Comparison of ENCODE assay signal across 8 cellular contexts in genomic region chr10:103983367-103983911, GRCh38. TPM values are rescaled to one million over a fixed set of nuclear protein-coding genes. Genes with fewer than 3 reads are reported as not detected.
DNase-seq lines count a peak whose midpoint lies in the region; ATAC-seq and TF ChIP-seq lines count a peak whose summit lies in the region.

No MANE protein-coding gene starts in this region.

- no peak overlapping the region for H3K4me3 ChIP-seq in smooth muscle cell

- no peak overlapping the region for H2AFZ ChIP-seq in smooth muscle cell (ENCODE audit: low read depth)

- no peak overlapping the region for H3K27ac ChIP-seq in smooth muscle cell (ENCODE audit: low read depth)

- peaks cover 5% of the 10 kb centered on the region for H3K36me3 Mint-ChIP-seq in central memory CD8-positive, alpha-beta T cell (ENCODE audit: insufficient read depth)

- TF ChIP-seq CTCF in GM10248 (IDR thresholded peaks at IDR 0.05; ENCODE audit: control extremely low read depth, extremely low read depth, low read depth, missing control alignments) (no peak), GM20000 (IDR thresholded peaks at IDR 0.05; ENCODE audit: extremely low read depth, missing control alignments) (no peak), smooth muscle cell (IDR thresholded peaks at IDR 0.05; ENCODE audit: borderline replicate concordance, insufficient read depth, poor library complexity, severe bottlenecking) (no peak)

- H3K4me1 ChIP-seq in smooth muscle cell (ENCODE audit: low read depth): no peaks in the 10 kb centered on the region

- H4K20me1 ChIP-seq in smooth muscle cell (ENCODE audit: low read depth): peaks cover 95% of the 10 kb centered on the region

- no peaks in the 10 kb centered on the region for H3F3A ChIP-seq in smooth muscle cell (ENCODE audit: low read depth)

- DNase-seq in GM10248 (ENCODE audit: extremely low spot score) (peak; percentile 40), GM20000 (ENCODE audit: low spot score) (peak; percentile 40), GOT3 (lab: John Stamatoyannopoulos, UW) (no peak), NCI-H748 (lab: John Stamatoyannopoulos, UW; ENCODE audit: unreplicated experiment) (no peak), middle frontal gyrus (ENCODE audit: extremely low spot score, low spot score) (no peak), smooth muscle cell (lab: John Stamatoyannopoulos, UW; ENCODE audit: unreplicated experiment) (no peak)
- no peak for DNase-seq in central memory CD8-positive, alpha-beta T cell (ENCODE audit: low spot score in 2 of 2)

- CTCF ChIA-PET in GM10248 (lab: Yijun Ruan, JAX): interaction anchor here (0.8 to 1.2 kb wide), 4 partner anchors 35 to 84 kb away, joined by 3 read pairs; no protein-coding TSS in a partner anchor

- H3K4me1 Mint-ChIP-seq in central memory CD8-positive, alpha-beta T cell: peaks cover 70% of the 10 kb centered on the region

- H3K4me3 Mint-ChIP-seq in central memory CD8-positive, alpha-beta T cell: peak overlapping the region; percentile 55

- no peaks in the 10 kb centered on the region for H3K9me3 ChIP-seq in smooth muscle cell (replicated peaks; ENCODE audit: low read depth)

- peak overlapping the region; percentile 80 for H3K27ac Mint-ChIP-seq in central memory CD8-positive, alpha-beta T cell (ENCODE audit: low read depth)

- POLR2A ChIA-PET in GM10248 (lab: Yijun Ruan, JAX): interaction anchor here (0.5 kb wide), 1 partner anchor 161 kb away, joined by 3 read pairs; no protein-coding TSS in a partner anchor

- no peaks in the 10 kb centered on the region for H3K9me3 Mint-ChIP-seq in central memory CD8-positive, alpha-beta T cell

- no peak overlapping the region for H3K9ac ChIP-seq in smooth muscle cell (ENCODE audit: low read depth)

- 83% methylated on average over 4 of the region's 4 CpGs for WGBS in smooth muscle cell (ENCODE audit: low lambda C conversion rate)

- no peak overlapping the region for H3K4me2 ChIP-seq in smooth muscle cell

- H3K36me3 ChIP-seq in smooth muscle cell (ENCODE audit: low read depth): no peaks in the 10 kb centered on the region

- H3K27me3 Mint-ChIP-seq in central memory CD8-positive, alpha-beta T cell: no peaks in the 10 kb centered on the region

- no peaks in the 10 kb centered on the region for H3K27me3 ChIP-seq in smooth muscle cell (ENCODE audit: low read depth)

- peak; percentile 75 for ATAC-seq in HG03469 (IDR thresholded peaks at IDR 0.05; ENCODE audit: unreplicated experiment)
- peak; percentile 83 for ATAC-seq in central memory CD8-positive, alpha-beta T cell (replicated peaks; ENCODE audit: extremely low read depth, poor library complexity, severe bottlenecking)

- peaks cover 94% of the 10 kb centered on the region for H3K79me2 ChIP-seq in smooth muscle cell (ENCODE audit: low read depth)

RNA-seq across cellular contexts. Expression of gene SLK, which starts 16.5 kb away (rescaled TPM):
- 45.7 and 54.9 TPM in 2 replicates for total RNA-seq in smooth muscle cell
- polyA plus RNA-seq in smooth muscle cell: 15.5 and 16.9 TPM in 2 replicates

Comparison
In these comparisons a context has a peak if more than half of its experiments do, and no peak if none do; other contexts are left out.
1. DNase-seq: peak in GM10248 (single experiment) and GM20000 (single experiment); none in central memory CD8-positive, alpha-beta T cell (0 of 2), GOT3 (single experiment), NCI-H748 (single experiment), middle frontal gyrus (single experiment) and smooth muscle cell (single experiment).